In genomic region chr20:36744764-36745191, GRCh38 we compare ENCODE assay signal across 8 cellular contexts. TPM values are rescaled to one million over a fixed set of nuclear protein-coding genes. Genes with fewer than 3 reads are reported as not detected.
DNase-seq lines count a peak whose midpoint lies in the region; ATAC-seq and TF ChIP-seq lines count a peak whose summit lies in the region.

No MANE protein-coding gene starts in this region.

- CTCF ChIA-PET in HCT116 (lab: Charles Lee) = interaction anchor here (1.0 kb wide), 1 partner anchor 29 kb away, joined by 3 read pairs; the partner anchor contains the start of gene DSN1

- RAD21 ChIA-PET in HCT116 (lab: Charles Lee; ENCODE audit: low non-redundant PET in 1 of 2, low total read pairs in 2 of 2, uncharacterized antibody in 2 of 2, unreplicated experiment in 2 of 2) = no interaction called here

- no TSS peak for BruUV-seq in HCT116 (replicated peaks; lab: Mats Ljungman, UMichigan)

- peak overlapping the region; percentile 69; the same call in 1 of the 2 replicates for H3K9ac ChIP-seq in HCT116 (ENCODE audit: low read length)

- no peaks in the 10 kb centered on the region for H3K36me3 ChIP-seq in HCT116 (ENCODE audit: control insufficient read depth in 1 of 2, insufficient read depth in 2 of 2, low read length in 2 of 2)
- H3K36me3 ChIP-seq in heart right ventricle = no peaks in the 10 kb centered on the region
- no peaks in the 10 kb centered on the region for H3K36me3 ChIP-seq in gastrocnemius medialis

- TF ChIP-seq CTCF in HCT116 (IDR thresholded peaks at IDR 0.05 in 2 of 3, conservative IDR thresholded peaks at IDR 0.05 in 1 of 3; ENCODE audit: borderline replicate concordance in 1 of 3, insufficient read depth in 1 of 3, low read depth in 2 of 3, low read length in 2 of 3) (no peak), heart right ventricle (IDR thresholded peaks at IDR 0.05) (no peak), gastrocnemius medialis (IDR thresholded peaks at IDR 0.05 in 4 of 5, conservative IDR thresholded peaks at IDR 0.05 in 1 of 5) (no peak)

- peak overlapping the region; percentile 90 for H3K4me3 Mint-ChIP-seq in activated naive CD8-positive, alpha-beta T cell

- H3K4me1 Mint-ChIP-seq in activated naive CD8-positive, alpha-beta T cell (ENCODE audit: low read depth) = peaks cover 20% of the 10 kb centered on the region

- POLR2A ChIA-PET in HCT116 (lab: Charles Lee) = no interaction called here

- TF ChIP-seq POLR2A in HCT116 (IDR thresholded peaks at IDR 0.05; ENCODE audit: borderline replicate concordance, extremely low read depth, insufficient read depth, insufficient read length) = no peak
- TF ChIP-seq POLR2A in gastrocnemius medialis (IDR thresholded peaks at IDR 0.05) = no peak

- H2AFZ ChIP-seq in HCT116 (ENCODE audit: low read depth, low read length, poor library complexity, severe bottlenecking) = no peak overlapping the region

- TF ChIP-seq RAD21 in HCT116 (IDR thresholded peaks at IDR 0.05; ENCODE audit: low read depth) = no peak

- H3K9me2 ChIP-seq in HCT116 (ENCODE audit: insufficient read depth) = no peaks in the 10 kb centered on the region

- H3K9me3 ChIP-seq in HCT116 (ENCODE audit: control insufficient read depth in 1 of 2, insufficient read depth in 1 of 2, low read depth in 1 of 2, low read length in 2 of 2) = no peaks in the 10 kb centered on the region
- no peaks in the 10 kb centered on the region for H3K9me3 ChIP-seq in heart right ventricle
- no peaks in the 10 kb centered on the region for H3K9me3 ChIP-seq in gastrocnemius medialis

- DNase-seq in AG08395 (ENCODE audit: low spot score) = peak; percentile 69
- no peak for DNase-seq in HCT116 (ENCODE audit: low read depth, low spot score)
- DNase-seq in heart right ventricle = peak; percentile 60 to 71
- DNase-seq in gastrocnemius medialis = peak; percentile 67 to 88
- DNase-seq in kidney glomerular epithelial cell (lab: John Stamatoyannopoulos, UW) = no peak
- no peak for DNase-seq in NCI-H524 treated with DMSO at 0.1 percent for 48 hours (lab: John Stamatoyannopoulos, UW)

- no peaks in the 10 kb centered on the region for H4K20me1 ChIP-seq in HCT116 (ENCODE audit: insufficient read depth)

- H3K9me3 Mint-ChIP-seq in activated naive CD8-positive, alpha-beta T cell (ENCODE audit: low read depth) = no peaks in the 10 kb centered on the region

- intact Hi-C loops in HCT116 (cut with micrococcal nuclease) (no loop called here), heart right ventricle (cut with DNase I) (loop anchor here in 2 of 10 donors (5.0 to 10.0 kb wide), 2 partner anchors 132 to 280 kb away; no protein-coding TSS in a partner anchor), gastrocnemius medialis (cut with DNase I; ENCODE audit: low total_unique reads) (loop anchor here (5.0 to 10.0 kb wide), 2 partner anchors 137 to 280 kb away; partner anchors contain the start of gene RAB5IF)

- H3K27me3 Mint-ChIP-seq in activated naive CD8-positive, alpha-beta T cell = no peaks in the 10 kb centered on the region

- H3K27ac ChIP-seq in HCT116 (ENCODE audit: low read depth, low read length) = no peak overlapping the region
- H3K27ac ChIP-seq in heart right ventricle = peak overlapping the region; percentile 73 to 94 (median 86)
- H3K27ac ChIP-seq in gastrocnemius medialis = peak overlapping the region; percentile 88 to 95 (median 92)

- no peak for ATAC-seq in HCT116
- peak; percentile 56 to 90 (median 85) for ATAC-seq in heart right ventricle
- ATAC-seq in gastrocnemius medialis = peak; percentile 70
- no peak for ATAC-seq in GM18870 (IDR thresholded peaks at IDR 0.05; ENCODE audit: unreplicated experiment)

- in situ Hi-C loops in gastrocnemius medialis (cut with MboI; ENCODE audit: low sequenced_read_pairs in 4 of 4) = no loop called here

- peak overlapping the region; percentile 95 for H3K4me2 ChIP-seq in HCT116 (ENCODE audit: low read length)

- H3K4me1 ChIP-seq in HCT116 (ENCODE audit: control insufficient read depth in 1 of 2, insufficient read depth in 2 of 2, low read length in 2 of 2) (peaks cover 2 to 19% of the 10 kb centered on the region in 2 experiments; a peak in 3 of 4 replicates), heart right ventricle (peaks cover 5 to 57% (median 22%) of the 10 kb centered on the region in 9 donors), gastrocnemius medialis (peaks cover 18 to 32% of the 10 kb centered on the region in 2 donors)

- H3K4me3 ChIP-seq in HCT116 (replicated peaks in 1 of 2; ENCODE audit: low read depth in 1 of 2, low read length in 2 of 2) (peak overlapping the region; percentile 75 to 84), heart right ventricle (peak overlapping the region; percentile 54 to 96 (median 84)), gastrocnemius medialis (peak overlapping the region; percentile 76 to 94 (median 84))

- H3K27me3 ChIP-seq in HCT116 (ENCODE audit: insufficient read depth, low read length) (no peaks in the 10 kb centered on the region), heart right ventricle (no peaks in the 10 kb centered on the region), gastrocnemius medialis (no peaks in the 10 kb centered on the region)

- peaks cover 4% of the 10 kb centered on the region; the same call in 1 of the 2 replicates for H3K79me2 ChIP-seq in HCT116 (ENCODE audit: insufficient read depth, low read length)

- H3K36me3 Mint-ChIP-seq in activated naive CD8-positive, alpha-beta T cell = no peaks in the 10 kb centered on the region

- WGBS in heart right ventricle, 2 donors = 5 to 7% methylated on average over 8 of the region's 8 CpGs

- no peak overlapping the region for H3K27ac Mint-ChIP-seq in activated naive CD8-positive, alpha-beta T cell

TF ChIP-seq in HCT116, 20 proteins besides CTCF, POLR2A, EP300 and RAD21:
- TF ChIP-seq TCF7L2 (IDR thresholded peaks at IDR 0.05; ENCODE audit: borderline replicate concordance, extremely low read depth, insufficient read depth, insufficient read length) = no peak
- TF ChIP-seq JUND (IDR thresholded peaks at IDR 0.05) = no peak
- no peak for TF ChIP-seq SRF (IDR thresholded peaks at IDR 0.05; ENCODE audit: low read depth)
- TF ChIP-seq ZNF274 (IDR thresholded peaks at IDR 0.05; ENCODE audit: low read depth, low read length) = no peak
- TF ChIP-seq MAX (IDR thresholded peaks at IDR 0.05) = no peak
- no peak for TF ChIP-seq ZFX (IDR thresholded peaks at IDR 0.05)
- TF ChIP-seq CEBPB (IDR thresholded peaks at IDR 0.05; ENCODE audit: low read depth) = no peak

RNA-seq across cellular contexts. Expression of gene NDRG3, which starts 1.1 kb away (rescaled TPM):
- total RNA-seq in HCT116 (2021; ENCODE audit: unreplicated experiment) = 29.3 TPM
- 19.0 and 22.9 TPM in 2 replicates for polyA plus RNA-seq in HCT116 (2012)
- total RNA-seq in heart right ventricle = 10 to 100 TPM; 20.7 to 37.0 (median 30.7) TPM
- polyA plus RNA-seq in heart right ventricle = 10 to 100 TPM; 19.3 to 23.8 TPM
- total RNA-seq in gastrocnemius medialis = 10 to 100 TPM in 3 of 4 donors, 1 to 10 TPM in 1; 6.7 to 24.9 (median 13.2) TPM

RNA-seq across cellular contexts. Expression of gene DSN1, which starts 28.8 kb away (rescaled TPM):
- total RNA-seq in HCT116 (2021; ENCODE audit: unreplicated experiment) (27.9 TPM), heart right ventricle (1 to 10 TPM; 3.2 to 6.0 (median 4.9) TPM), gastrocnemius medialis (1 to 10 TPM; 3.2 to 6.3 (median 5.2) TPM)
- polyA plus RNA-seq in HCT116 (2012) = 13.2 and 16.9 TPM in 2 replicates
- polyA plus RNA-seq in heart right ventricle = 1 to 10 TPM; 4.7 to 5.8 TPM

Comparison
In these comparisons a context has a peak if more than half of its experiments do, and no peak if none do; other contexts are left out.
1. DNase-seq: peak in AG08395 (single experiment), heart right ventricle (2 of 2) and gastrocnemius medialis (2 of 2); none in HCT116 (single experiment), kidney glomerular epithelial cell (single experiment) and NCI-H524 treated with DMSO at 0.1 percent for 48 hours (single experiment).
2. ATAC-seq: peak in heart right ventricle (8 of 8) and gastrocnemius medialis (2 of 2); none in HCT116 (single experiment) and GM18870 (single experiment).
3. Peak in every context shown above with its lines, with median percentiles within 50 percentile points of each other: H3K4me3 ChIP-seq.